ENCODE assay signal across 11 cellular contexts in the genomic region with DNA sequence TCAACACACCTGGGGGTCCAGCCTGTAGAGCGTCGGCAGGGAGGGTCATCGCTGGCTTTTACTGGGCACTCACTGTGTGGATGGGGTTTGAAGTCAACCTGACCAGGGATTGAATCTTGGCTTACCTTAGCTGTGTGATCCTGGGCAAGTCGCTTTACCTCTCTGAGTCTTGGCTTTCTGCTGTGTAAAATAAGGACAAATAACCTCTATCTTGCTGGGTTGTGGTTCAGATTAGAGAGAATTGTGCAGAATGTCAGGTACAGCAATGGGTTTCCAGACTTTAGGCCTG.
A peak's percentile ranks its signal among the peaks of the same experiment; 100 is the strongest.
DNase-seq lines count a peak whose midpoint lies in the region; ATAC-seq, FAIRE-seq and TF ChIP-seq lines count a peak whose summit lies in the region.
"Had no signal": no experiment of that assay in that cellular context is flagged by ENCODE, and none has a peak within 500 bp of the region (broad histone marks: within the 10 kb centered on the region; RNA-seq: fewer than 3 reads in every experiment).

No MANE protein-coding gene starts in this region.

- peak overlapping the region; percentile 30 to 46 for H3K18ac ChIP-seq in mesenchymal stem cell (ENCODE audit: low read depth in 1 of 2, low read length in 2 of 2)

- intact Hi-C loops in K562 (cut with micrococcal nuclease) (loop anchor here (2.0 to 10.0 kb wide), 7 partner anchors 66 to 623 kb away; partner anchors contain the start of genes ADAM17, ASAP2, CPSF3 and ITGB1BP1), testis (cut with DNase I; ENCODE audit: low total_unique reads) (no loop called here)

- no peak overlapping the region for H2BK120ac ChIP-seq in mesenchymal stem cell (ENCODE audit: low read depth, low read length)

- H4K91ac ChIP-seq in mesenchymal stem cell (ENCODE audit: low read length): no peak overlapping the region

- no peak for DNase-seq in K562 (ENCODE audit: extremely low read depth in 1 of 4, low spot score in 3 of 4)
- DNase-seq in mesenchymal stem cell: no peak
- DNase-seq in type B pancreatic cell (ENCODE audit: extremely low spot score, unreplicated experiment): no peak
- DNase-seq in NCI-H748 treated with DMSO at 0.1 percent for 48 hours (lab: John Stamatoyannopoulos, UW): no peak
- no peak for DNase-seq in testis
- DNase-seq: BE2C, DMS53, H7 had no signal

- BruUV-seq in K562 (replicated peaks; lab: Mats Ljungman, UMichigan): no TSS peak

- in situ Hi-C loops in K562 (cut with MboI): loop anchor here (5.0 kb wide), 1 partner anchor 231 kb away; no protein-coding TSS in a partner anchor

- TF ChIP-seq POLR2A in K562 (conservative IDR thresholded peaks at IDR 0.05): no peak
- TF ChIP-seq POLR2A in testis (IDR thresholded peaks at IDR 0.05): no peak

- no peaks in the 10 kb centered on the region for H3K9me3 Mint-ChIP-seq in type B pancreatic cell

- H4K20me1 ChIP-seq in BLaER1 treated with 17β-estradiol and CSF1 and Interleukin-3, amounts not matched to agents 10 nM and 100 nM: no peaks in the 10 kb centered on the region
- no peaks in the 10 kb centered on the region for H4K20me1 ChIP-seq in K562 (replicated peaks; ENCODE audit: control insufficient read depth, insufficient read depth, low read length)

- peak overlapping the region in 8 of 11 experiments; percentile 50 to 82 (median 77); a peak in 15 of 22 replicates for H3K4me2 ChIP-seq in BLaER1 treated with 17β-estradiol and CSF1 and Interleukin-3, amounts not matched to agents 10 nM and 100 nM
- no peak overlapping the region for H3K4me2 ChIP-seq in K562 (ENCODE audit: insufficient read depth, low read length)
- H3K4me2 ChIP-seq in mesenchymal stem cell (ENCODE audit: low read length, poor library complexity, severe bottlenecking): no peak overlapping the region

- H3K79me2 ChIP-seq in K562 (ENCODE audit: control insufficient read depth, insufficient read depth, low read length): no peaks in the 10 kb centered on the region

- no peak overlapping the region for H2BK5ac ChIP-seq in mesenchymal stem cell (ENCODE audit: low read depth, low read length, poor library complexity, severe bottlenecking)

- no peaks in the 10 kb centered on the region for H3K79me1 ChIP-seq in mesenchymal stem cell (replicated peaks; ENCODE audit: low read length, poor library complexity, severe bottlenecking)

- peaks cover 3% of the 10 kb centered on the region for H3K27me3 Mint-ChIP-seq in type B pancreatic cell

- H3K14ac ChIP-seq in mesenchymal stem cell (ENCODE audit: low read length in 2 of 2): no peak overlapping the region

- H3K36me3 Mint-ChIP-seq in type B pancreatic cell: no peaks in the 10 kb centered on the region

- TF ChIP-seq CTCF in K562 (IDR thresholded peaks at IDR 0.05 in 2 of 3, conservative IDR thresholded peaks at IDR 0.05 in 1 of 3; ENCODE audit: insufficient read depth in 2 of 3, low read depth in 1 of 3, low read length in 3 of 3) (no peak), type B pancreatic cell (conservative IDR thresholded peaks at IDR 0.05) (no peak), testis (IDR thresholded peaks at IDR 0.05) (no peak)

- H3K23ac ChIP-seq in mesenchymal stem cell (ENCODE audit: low read length in 2 of 2): no peak overlapping the region

- H2BK15ac ChIP-seq in mesenchymal stem cell (ENCODE audit: low read depth, poor library complexity, severe bottlenecking): no peak overlapping the region

- no peak overlapping the region for H4K8ac ChIP-seq in mesenchymal stem cell (ENCODE audit: low read length)

- H3K9ac ChIP-seq in BLaER1 treated with 17β-estradiol and CSF1 and Interleukin-3, amounts not matched to agents 10 nM and 100 nM: no peak overlapping the region
- H3K9ac ChIP-seq in K562 (ENCODE audit: insufficient read depth in 1 of 2, low read depth in 2 of 2, low read length in 2 of 2) (no peak overlapping the region), mesenchymal stem cell (ENCODE audit: low read length) (peak overlapping the region; percentile 9)

- H3K27ac Mint-ChIP-seq in type B pancreatic cell: peak overlapping the region; percentile 81

- CTCF ChIA-PET in K562 (lab: Yijun Ruan, JAX; ENCODE audit: low intra/inter-chr PET ratio): interaction anchor here (3.4 kb wide), 1 partner anchor 230 kb away, joined by 29 read pairs; no protein-coding TSS in a partner anchor

- H3K4me1 ChIP-seq in BLaER1 treated with 17β-estradiol and CSF1 and Interleukin-3, amounts not matched to agents 10 nM and 100 nM: peaks cover 53 to 99% (median 90%) of the 10 kb centered on the region in 10 experiments
- peaks cover 6 to 36% of the 10 kb centered on the region in 2 experiments; a peak in 4 of 5 replicates for H3K4me1 ChIP-seq in K562 (replicated peaks in 1 of 2; ENCODE audit: control insufficient read depth in 2 of 2, insufficient read depth in 2 of 2, low read length in 2 of 2)
- peaks cover 18% of the 10 kb centered on the region for H3K4me1 ChIP-seq in mesenchymal stem cell (ENCODE audit: control insufficient read depth, insufficient read depth, low read depth, low read length)
- H3K4me1 ChIP-seq in testis: peaks cover 9% of the 10 kb centered on the region
- H3K4me1 ChIP-seq: BE2C had no signal

- H3K9me1 ChIP-seq in K562 (ENCODE audit: control insufficient read depth, insufficient read depth, low read length): no peaks in the 10 kb centered on the region

- POLR2A ChIA-PET in K562 (lab: Yijun Ruan, JAX): interaction anchor here (0.6 to 1.2 kb wide), 2 partner anchors 9 to 1724 kb away, joined by 3 to 4 read pairs; no protein-coding TSS in a partner anchor

- H3K9me3 ChIP-seq in BLaER1 treated with 17β-estradiol and CSF1 and Interleukin-3, amounts not matched to agents 10 nM and 100 nM (replicated peaks in 1 of 11): no peaks in the 10 kb centered on the region
- H3K9me3 ChIP-seq in K562 (replicated peaks; ENCODE audit: control insufficient read depth, insufficient read depth, low read depth, low read length) (no peaks in the 10 kb centered on the region), mesenchymal stem cell (ENCODE audit: control insufficient read depth, low read length) (no peaks in the 10 kb centered on the region), testis (no peaks in the 10 kb centered on the region)
- H3K9me3 ChIP-seq: BE2C had no signal

- H3K4me1 Mint-ChIP-seq in type B pancreatic cell (ENCODE audit: unreplicated experiment): peaks cover 34% of the 10 kb centered on the region

- no peaks in the 10 kb centered on the region for H3K27me3 ChIP-seq in BLaER1 treated with 17β-estradiol and CSF1 and Interleukin-3, amounts not matched to agents 10 nM and 100 nM
- H3K27me3 ChIP-seq in K562 (ENCODE audit: control insufficient read depth in 2 of 2, insufficient read depth in 2 of 2, low read length in 2 of 2): peaks cover 0 to 1% of the 10 kb centered on the region in 2 experiments; a peak in 2 of 5 replicates
- H3K27me3 ChIP-seq in mesenchymal stem cell (ENCODE audit: control insufficient read depth in 1 of 2, insufficient read depth in 1 of 2, low read length in 2 of 2): peaks cover 0 to 4% of the 10 kb centered on the region in 2 experiments
- no peaks in the 10 kb centered on the region for H3K27me3 ChIP-seq in testis
- H3K27me3 ChIP-seq: BE2C had no signal

- no peak for FAIRE-seq in K562 (lab: Jason Lieb, UNC)
- FAIRE-seq: A204.1 had no signal

- peak overlapping the region; percentile 3 to 37 for H2BK12ac ChIP-seq in mesenchymal stem cell (ENCODE audit: low read length in 2 of 2)

- 67% methylated on average over 4 of the region's 4 CpGs for WGBS in K562 (ENCODE audit: insufficient coverage, low coverage, missing lambda C conversion rate)
- whole genome bisulfite sequencing in mesenchymal stem cell: 89% methylated on average over 4 of the region's 4 CpGs
- 89 to 93% methylated on average over 4 of the region's 4 CpGs for WGBS in testis, 2 donors

- ATAC-seq in K562 (no peak), HG03139 (IDR thresholded peaks at IDR 0.05; ENCODE audit: unreplicated experiment) (no peak)

- no peak for TF ChIP-seq RAD21 in K562 (CRISPR knock-in tag; conservative IDR thresholded peaks at IDR 0.05 in 1 of 2, IDR thresholded peaks at IDR 0.05 in 1 of 2)

- no peak overlapping the region for H3K4me3 Mint-ChIP-seq in type B pancreatic cell

- no peak for TF ChIP-seq EP300 in K562 (IDR thresholded peaks at IDR 0.05; ENCODE audit: low read length)

- peak overlapping the region; percentile 20 for H2AK5ac ChIP-seq in mesenchymal stem cell (ENCODE audit: low read length, severe bottlenecking)

- no peak overlapping the region for H3K4me3 ChIP-seq in BLaER1 treated with 17β-estradiol and CSF1 and Interleukin-3, amounts not matched to agents 10 nM and 100 nM
- H3K4me3 ChIP-seq in K562 (no peak overlapping the region), mesenchymal stem cell (ENCODE audit: insufficient read depth in 1 of 2, low read depth in 1 of 2, low read length in 2 of 2) (no peak overlapping the region), testis (no peak overlapping the region)

- H3K27ac ChIP-seq in BLaER1 treated with 17β-estradiol and CSF1 and Interleukin-3, amounts not matched to agents 10 nM and 100 nM: no peak overlapping the region
- no peak overlapping the region for H3K27ac ChIP-seq in K562 (ENCODE audit: extremely low read depth, low read depth, low read length)
- H3K27ac ChIP-seq in mesenchymal stem cell (ENCODE audit: low read length, poor library complexity, severe bottlenecking): no peak overlapping the region
- no peak overlapping the region for H3K27ac ChIP-seq in testis

- no peaks in the 10 kb centered on the region for H3K36me3 ChIP-seq in BLaER1 treated with 17β-estradiol and CSF1 and Interleukin-3, amounts not matched to agents 10 nM and 100 nM
- H3K36me3 ChIP-seq in K562 (ENCODE audit: control insufficient read depth, insufficient read depth, low read length) (no peaks in the 10 kb centered on the region), mesenchymal stem cell (ENCODE audit: control insufficient read depth in 1 of 2, insufficient read depth in 2 of 2, low read depth in 1 of 2, low read length in 2 of 2) (no peaks in the 10 kb centered on the region), testis (ENCODE audit: low read depth, missing control alignments) (no peaks in the 10 kb centered on the region)
- H3K36me3 ChIP-seq: BE2C had no signal

- H3K4ac ChIP-seq in mesenchymal stem cell (ENCODE audit: low read depth in 1 of 2, low read length in 2 of 2): no peak overlapping the region

- no peak overlapping the region for H2AFZ ChIP-seq in K562 (ENCODE audit: low read depth, low read length)
- H2AFZ ChIP-seq in mesenchymal stem cell (ENCODE audit: low read depth, low read length): no peak overlapping the region

TF ChIP-seq in K562, 482 proteins besides CTCF, POLR2A, EP300 and RAD21:
- TF ChIP-seq SMC3 (conservative IDR thresholded peaks at IDR 0.05; ENCODE audit: insufficient read depth, low read depth, low read length): no peak
- peak; percentile 43 for TF ChIP-seq ZFP36 (IDR thresholded peaks at IDR 0.05; ENCODE audit: low read depth, low read length, partially characterized antibody)
- TF ChIP-seq BCOR (IDR thresholded peaks at IDR 0.05): peak; percentile 40; the same call in 1 of the 2 replicates
- peak; percentile 70 for TF ChIP-seq RBM25 (IDR thresholded peaks at IDR 0.05; ENCODE audit: low read depth, low read length, severe bottlenecking)

Comparison
In these comparisons a context has a peak if more than half of its experiments do, and no peak if none do; other contexts are left out.
1. H3K4me2 ChIP-seq: peak in BLaER1 treated with 17β-estradiol and CSF1 and Interleukin-3, amounts not matched to agents 10 nM and 100 nM (8 of 11); none in K562 (single experiment) and mesenchymal stem cell (single experiment).